In genomic region chr6:35406666-35407065, GRCh38 we compare ENCODE assay signal across 27 cellular contexts. TPM values are rescaled to one million over a fixed set of nuclear protein-coding genes. Genes with fewer than 3 reads are reported as not detected.
A peak's percentile ranks its signal among the peaks of the same experiment; 100 is the strongest.
DNase-seq lines count a peak whose midpoint lies in the region; ATAC-seq and TF ChIP-seq lines count a peak whose summit lies in the region.
"Had no signal": no experiment of that assay in that cellular context is flagged by ENCODE, and none has a peak within 500 bp of the region (broad histone marks: within the 10 kb centered on the region; RNA-seq: fewer than 3 reads in every experiment).

No MANE protein-coding gene starts in this region.

- peak overlapping the region in 37 of 59 donors; percentile 0 to 71 (median 34) for H3K27ac ChIP-seq in dorsolateral prefrontal cortex
- H3K27ac ChIP-seq: 22Rv1, GM23248, HL-60, SJCRH30 had no signal

- no peak for TF ChIP-seq POLR2A in erythroblast (IDR thresholded peaks at IDR 0.05; ENCODE audit: low read length)

- no peaks in the 10 kb centered on the region for H3K9me3 Mint-ChIP-seq in activated T-cell treated with anti-CD3 and anti-CD28 coated beads, Interleukin-2, amount 50 U/mL, for 24 hours
- no peaks in the 10 kb centered on the region for H3K9me3 Mint-ChIP-seq in activated T-cell treated with anti-CD3 and anti-CD28 coated beads, Interleukin-2, amount 50 U/mL, for 72 hours
- H3K9me3 Mint-ChIP-seq in memory B cell: no peaks in the 10 kb centered on the region
- H3K9me3 Mint-ChIP-seq in stimulated activated naive B cell treated with anti-CD40 and anti-IgM and Interleukin-4, amounts not matched to agents 10 μg/mL and 1 μg/mL and 100 μg/mL, for 72 hours: no peaks in the 10 kb centered on the region
- H3K9me3 Mint-ChIP-seq: CD4-positive, alpha-beta T cell; HFFc6 had no signal

- no peak overlapping the region for H3K4me3 ChIP-seq in dorsolateral prefrontal cortex
- H3K4me3 ChIP-seq: GM23248, HAP-1, SJCRH30 had no signal

- H3K4me3 Mint-ChIP-seq in activated T-cell treated with anti-CD3 and anti-CD28 coated beads, Interleukin-2, amount 50 U/mL, for 24 hours: no peak overlapping the region
- H3K4me3 Mint-ChIP-seq in activated T-cell treated with anti-CD3 and anti-CD28 coated beads, Interleukin-2, amount 50 U/mL, for 72 hours: no peak overlapping the region
- H3K4me3 Mint-ChIP-seq in memory B cell: no peak overlapping the region
- H3K4me3 Mint-ChIP-seq in stimulated activated naive B cell treated with anti-CD40 and anti-IgM and Interleukin-4, amounts not matched to agents 10 μg/mL and 1 μg/mL and 100 μg/mL, for 72 hours: no peak overlapping the region
- H3K4me3 Mint-ChIP-seq: CD4-positive, alpha-beta T cell; HFFc6 had no signal

- no peak for ATAC-seq in activated T-cell treated with anti-CD3 and anti-CD28 coated beads, Interleukin-2, amount 50 U/mL, for 72 hours (replicated peaks in 1 of 2)
- ATAC-seq in memory B cell (ENCODE audit: low read depth) (no peak), HG02970 (IDR thresholded peaks at IDR 0.05; ENCODE audit: low FRiP score, unreplicated experiment) (no peak)
- ATAC-seq in stimulated activated naive B cell treated with anti-CD40 and anti-IgM and Interleukin-4, amounts not matched to agents 10 μg/mL and 1 μg/mL and 100 μg/mL, for 72 hours (replicated peaks): no peak
- ATAC-seq: PC-3, Right ventricle myocardium inferior, SK-N-SH treated with all-trans-retinoic acid at 6 μM for 48 hours had no signal

- H3K27ac Mint-ChIP-seq in activated T-cell treated with anti-CD3 and anti-CD28 coated beads, Interleukin-2, amount 50 U/mL, for 24 hours: peak overlapping the region; percentile 78
- no peak overlapping the region for H3K27ac Mint-ChIP-seq in activated T-cell treated with anti-CD3 and anti-CD28 coated beads, Interleukin-2, amount 50 U/mL, for 72 hours
- peak overlapping the region; percentile 19 for H3K27ac Mint-ChIP-seq in memory B cell
- H3K27ac Mint-ChIP-seq in stimulated activated naive B cell treated with anti-CD40 and anti-IgM and Interleukin-4, amounts not matched to agents 10 μg/mL and 1 μg/mL and 100 μg/mL, for 72 hours: peak overlapping the region; percentile 54

- H3K27me3 ChIP-seq in dorsolateral prefrontal cortex: no peaks in the 10 kb centered on the region
- H3K27me3 ChIP-seq: BE2C, SJCRH30 had no signal

- H3K36me3 Mint-ChIP-seq in activated T-cell treated with anti-CD3 and anti-CD28 coated beads, Interleukin-2, amount 50 U/mL, for 24 hours (ENCODE audit: low read depth): peaks cover 14% of the 10 kb centered on the region
- H3K36me3 Mint-ChIP-seq in activated T-cell treated with anti-CD3 and anti-CD28 coated beads, Interleukin-2, amount 50 U/mL, for 72 hours (ENCODE audit: insufficient read depth in 2 of 2): peaks cover 0 to 3% of the 10 kb centered on the region in 2 donors
- H3K36me3 Mint-ChIP-seq in memory B cell: peaks cover 7% of the 10 kb centered on the region
- peaks cover 4 to 11% of the 10 kb centered on the region in 2 donors for H3K36me3 Mint-ChIP-seq in stimulated activated naive B cell treated with anti-CD40 and anti-IgM and Interleukin-4, amounts not matched to agents 10 μg/mL and 1 μg/mL and 100 μg/mL, for 72 hours

- peaks cover 32% of the 10 kb centered on the region for H3K4me1 Mint-ChIP-seq in activated T-cell treated with anti-CD3 and anti-CD28 coated beads, Interleukin-2, amount 50 U/mL, for 24 hours (ENCODE audit: low read depth)
- peaks cover 31% of the 10 kb centered on the region for H3K4me1 Mint-ChIP-seq in activated T-cell treated with anti-CD3 and anti-CD28 coated beads, Interleukin-2, amount 50 U/mL, for 72 hours (ENCODE audit: low read depth)
- peaks cover 26% of the 10 kb centered on the region for H3K4me1 Mint-ChIP-seq in memory B cell
- peaks cover 27 to 38% of the 10 kb centered on the region in 2 donors for H3K4me1 Mint-ChIP-seq in stimulated activated naive B cell treated with anti-CD40 and anti-IgM and Interleukin-4, amounts not matched to agents 10 μg/mL and 1 μg/mL and 100 μg/mL, for 72 hours

- intact Hi-C loops in dorsolateral prefrontal cortex (cut with DNase I): no loop called here

- H3K27me3 Mint-ChIP-seq in activated T-cell treated with anti-CD3 and anti-CD28 coated beads, Interleukin-2, amount 50 U/mL, for 24 hours: no peaks in the 10 kb centered on the region
- no peaks in the 10 kb centered on the region for H3K27me3 Mint-ChIP-seq in activated T-cell treated with anti-CD3 and anti-CD28 coated beads, Interleukin-2, amount 50 U/mL, for 72 hours (ENCODE audit: low read depth)
- no peaks in the 10 kb centered on the region for H3K27me3 Mint-ChIP-seq in memory B cell
- no peaks in the 10 kb centered on the region for H3K27me3 Mint-ChIP-seq in stimulated activated naive B cell treated with anti-CD40 and anti-IgM and Interleukin-4, amounts not matched to agents 10 μg/mL and 1 μg/mL and 100 μg/mL, for 72 hours
- H3K27me3 Mint-ChIP-seq: CD4-positive, alpha-beta T cell had no signal

- no peak for TF ChIP-seq CTCF in dorsolateral prefrontal cortex (IDR thresholded peaks at IDR 0.05 in 54 of 56, conservative IDR thresholded peaks at IDR 0.05 in 2 of 56; ENCODE audit: low read depth in 1 of 56, partially characterized antibody in 56 of 56)

- no peak for DNase-seq in activated T-cell treated with anti-CD3 and anti-CD28 coated beads, Interleukin-2, amount 50 U/mL, for 24 hours
- DNase-seq in activated T-cell treated with anti-CD3 and anti-CD28 coated beads, Interleukin-2, amount 50 U/mL, for 72 hours: no peak
- DNase-seq in dorsolateral prefrontal cortex (no peak), memory B cell (ENCODE audit: low spot score in 2 of 2) (no peak), NCI-H1092 (lab: John Stamatoyannopoulos, UW) (no peak), erythroblast (lab: John Stamatoyannopoulos, UW) (no peak)
- DNase-seq in stimulated activated naive B cell treated with anti-CD40 and anti-IgM and Interleukin-4, amounts not matched to agents 10 μg/mL and 1 μg/mL and 100 μg/mL, for 72 hours: no peak
- DNase-seq: BE2C; CD4-positive, alpha-beta T cell; COR-L47; GM23248; HFFc6; Karpas-422; MV-4-11; NCI-H2029; NCI-H446 treated with DMSO at 0.1 percent for 48 hours; NCI-H526; NCI-H82; NK-92 treated with Interleukin-12 subunit alpha and Interleukin-12 subunit beta, amount 100 ng/mL, for 24 hours; PC-3; SJCRH30 had no signal

RNA-seq across cellular contexts. Expression of gene FANCE, which starts 45.5 kb away (rescaled TPM):
- total RNA-seq in activated T-cell treated with anti-CD3 and anti-CD28 coated beads, Interleukin-2, amount 50 U/mL, for 72 hours: 10 to 100 TPM; 22.0 to 27.2 TPM
- total RNA-seq in dorsolateral prefrontal cortex: 1 to 10 TPM; 1.8 to 5.5 (median 3.2) TPM
